ENCODE assay signal across 19 cellular contexts in the genomic region with DNA sequence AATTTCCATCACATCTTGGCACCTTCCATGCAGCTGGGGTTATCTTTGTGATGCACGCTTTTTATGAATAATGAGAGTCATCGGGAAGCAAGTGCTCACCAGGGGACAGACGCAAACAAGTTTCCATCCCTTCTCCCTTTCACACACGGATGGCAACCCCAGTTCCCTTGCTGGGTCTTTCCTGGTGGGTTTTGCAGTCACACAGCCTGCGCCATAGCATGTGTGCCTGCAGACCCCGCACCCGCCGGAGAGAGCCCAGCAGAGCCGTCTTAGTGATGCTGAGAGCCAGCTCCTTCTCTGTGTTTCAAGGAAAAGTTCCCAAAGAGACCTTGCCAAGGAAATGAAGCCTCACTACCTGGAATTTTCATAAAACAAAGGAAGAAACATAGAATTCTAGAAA.
"Had no signal": no experiment of that assay in that cellular context is flagged by ENCODE, and none has a peak within 500 bp of the region (broad histone marks: within the 10 kb centered on the region; RNA-seq: fewer than 3 reads in every experiment).

No MANE protein-coding gene starts in this region.

- H3K36me3 Mint-ChIP-seq: naive thymus-derived CD4-positive, alpha-beta T cell; stimulated activated naive B cell treated with anti-CD40 and anti-IgM and Interleukin-4, amounts not matched to agents 10 μg/mL and 1 μg/mL and 100 μg/mL, for 72 hours had no signal

- H3K4me3 ChIP-seq: dorsolateral prefrontal cortex, esophagus muscularis mucosa, gastroesophageal sphincter, testis, tibial nerve, upper lobe of right lung had no signal

- H3K4me3 Mint-ChIP-seq: naive thymus-derived CD4-positive, alpha-beta T cell; nephron progenitor cell; stimulated activated naive B cell treated with anti-CD40 and anti-IgM and Interleukin-4, amounts not matched to agents 10 μg/mL and 1 μg/mL and 100 μg/mL, for 72 hours; stimulated activated naive CD8-positive, alpha-beta T cell treated with anti-CD3 and anti-CD28 coated beads, Interleukin-15, amount 100 ng/mL, for 72 hours had no signal

- H3K27me3 ChIP-seq: testis, tibial nerve, upper lobe of right lung had no signal

- DNase-seq: cortex of kidney; dorsolateral prefrontal cortex; effector CD8-positive, alpha-beta T cell; glutamatergic neuron; left ventricle myocardium superior; mesendoderm; naive thymus-derived CD4-positive, alpha-beta T cell; nephron progenitor cell; stimulated activated CD4-positive, alpha-beta T cell treated with anti-CD3 and anti-CD28 coated beads, Interleukin-2, amount 100 ng/mL, for 24 hours; stimulated activated CD4-positive, alpha-beta T cell treated with anti-CD3 and anti-CD28 coated beads, Interleukin-4, amount 100 ng/mL, for 4 hours; stimulated activated naive B cell treated with anti-CD40 and anti-IgM and Interleukin-4, amounts not matched to agents 10 μg/mL and 1 μg/mL and 100 μg/mL, for 72 hours; stimulated activated naive CD8-positive, alpha-beta T cell treated with anti-CD3 and anti-CD28 coated beads, Interleukin-15, amount 100 ng/mL, for 72 hours; testis had no signal

- H3K36me3 ChIP-seq: esophagus muscularis mucosa, gastroesophageal sphincter, tibial nerve, upper lobe of right lung had no signal

- H3K9me3 ChIP-seq: esophagus muscularis mucosa, gastroesophageal sphincter, testis, tibial nerve, upper lobe of right lung had no signal

- ATAC-seq: gastroesophageal sphincter; left ventricle myocardium superior; naive thymus-derived CD4-positive, alpha-beta T cell; sciatic nerve; stimulated activated naive B cell treated with anti-CD40 and anti-IgM and Interleukin-4, amounts not matched to agents 10 μg/mL and 1 μg/mL and 100 μg/mL, for 72 hours; stimulated activated naive CD8-positive, alpha-beta T cell treated with anti-CD3 and anti-CD28 coated beads, Interleukin-15, amount 100 ng/mL, for 72 hours; upper lobe of right lung had no signal

- H3K9me3 Mint-ChIP-seq: nephron progenitor cell; stimulated activated naive B cell treated with anti-CD40 and anti-IgM and Interleukin-4, amounts not matched to agents 10 μg/mL and 1 μg/mL and 100 μg/mL, for 72 hours; stimulated activated naive CD8-positive, alpha-beta T cell treated with anti-CD3 and anti-CD28 coated beads, Interleukin-15, amount 100 ng/mL, for 72 hours had no signal

- H3K4me1 ChIP-seq: gastroesophageal sphincter, tibial nerve, upper lobe of right lung had no signal

- H3K27ac ChIP-seq: dorsolateral prefrontal cortex, epithelial cell of prostate, esophagus muscularis mucosa, gastroesophageal sphincter, testis, tibial nerve, upper lobe of right lung had no signal

- H3K27ac Mint-ChIP-seq: nephron progenitor cell; stimulated activated naive B cell treated with anti-CD40 and anti-IgM and Interleukin-4, amounts not matched to agents 10 μg/mL and 1 μg/mL and 100 μg/mL, for 72 hours had no signal
